Comparison of ENCODE assay signal across 4 cellular contexts in the genomic region with DNA sequence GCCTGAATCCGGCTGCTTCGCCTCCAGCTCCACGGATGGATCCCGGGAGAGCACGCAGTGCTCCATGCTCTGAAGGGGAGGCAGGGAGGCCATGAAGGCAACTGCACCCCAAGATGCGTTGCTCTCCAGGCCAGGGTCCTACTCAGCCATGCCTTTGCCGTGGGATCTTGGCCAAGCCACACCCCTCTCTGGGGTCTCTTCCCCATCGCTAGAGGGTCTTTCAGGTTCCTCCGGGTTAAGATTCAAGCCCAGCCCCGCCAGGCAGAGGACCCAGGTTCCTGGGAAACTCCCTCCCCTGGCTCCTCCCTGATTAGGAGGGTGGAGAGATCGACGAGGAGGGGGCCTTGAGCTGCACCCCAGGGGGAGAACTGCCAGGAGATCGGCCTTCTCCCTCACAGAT. TPM values are rescaled to one million over a fixed set of nuclear protein-coding genes. Genes with fewer than 3 reads are reported as not detected.
"Had no signal": no experiment of that assay in that cellular context is flagged by ENCODE, and none has a peak within 500 bp of the region (broad histone marks: within the 10 kb centered on the region; RNA-seq: fewer than 3 reads in every experiment).

No MANE protein-coding gene starts in this region.

RNA-seq across cellular contexts. Expression of a gene that starts 36.2 kb away (rescaled TPM):
- total RNA-seq: right atrium auricular region had no signal
- polyA plus RNA-seq: pancreas, stomach, urinary bladder had no signal

RNA-seq across cellular contexts. Expression of a gene that starts 37.3 kb away (rescaled TPM):
- total RNA-seq: right atrium auricular region had no signal
- polyA plus RNA-seq: pancreas, stomach, urinary bladder had no signal
